8 cellular contexts compared by ENCODE assay signal in the genomic region with DNA sequence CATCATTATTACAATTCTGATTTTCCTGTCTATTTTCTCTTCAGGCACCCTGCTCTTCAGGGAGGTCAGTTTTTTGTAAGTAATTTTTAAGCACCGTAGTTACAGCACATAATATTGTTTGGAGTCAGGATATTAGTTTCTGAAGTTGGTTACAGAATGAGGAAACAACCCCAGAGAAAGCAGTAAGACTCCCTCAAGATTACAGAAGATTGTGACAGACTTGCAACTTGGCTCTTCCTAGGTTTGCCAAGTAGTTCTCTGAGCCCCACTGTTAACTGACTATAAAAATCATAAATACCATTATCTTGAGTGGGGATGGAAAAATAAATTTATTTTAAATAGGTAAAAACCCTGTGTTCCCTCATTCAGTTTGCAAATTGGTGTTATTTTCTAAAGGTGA. TPM values are rescaled to one million over a fixed set of nuclear protein-coding genes. Genes with fewer than 3 reads are reported as not detected.
DNase-seq lines count a peak whose midpoint lies in the region; ATAC-seq and TF ChIP-seq lines count a peak whose summit lies in the region.

No MANE protein-coding gene starts in this region.

- no peaks in the 10 kb centered on the region for H3K9me3 Mint-ChIP-seq in CD4-positive, alpha-beta T cell
- no peaks in the 10 kb centered on the region for H3K9me3 Mint-ChIP-seq in nephron

- POLR2A ChIA-PET in CD4-positive, alpha-beta T cell (lab: Charles Lee) = no interaction called here

- peaks cover 80% of the 10 kb centered on the region for H3K4me1 Mint-ChIP-seq in CD4-positive, alpha-beta T cell (ENCODE audit: low read depth)
- H3K4me1 Mint-ChIP-seq in nephron = peaks cover 45% of the 10 kb centered on the region

- DNase-seq in CD4-positive, alpha-beta T cell = no peak
- DNase-seq in NB4 (ENCODE audit: low read depth) = peak; percentile 76
- peak; percentile 26 for DNase-seq in dedifferentiated amniotic fluid mesenchymal stem cell (ENCODE audit: extremely low spot score)
- no peak for DNase-seq in NCI-H1417 treated with DMSO at 0.1 percent for 48 hours (lab: John Stamatoyannopoulos, UW)
- DNase-seq in GM10266 (ENCODE audit: extremely low spot score) = no peak
- no peak for DNase-seq in activated CD4-positive, alpha-beta T cell treated with anti-CD3 and anti-CD28 coated beads, Interleukin-2, amount 50 U/mL, for 1 hour

- no peak for TF ChIP-seq CTCF in CD4-positive, alpha-beta T cell (IDR thresholded peaks at IDR 0.05)
- TF ChIP-seq CTCF in NB4 (IDR thresholded peaks at IDR 0.05; ENCODE audit: low read depth, low read length) = no peak
- no peak for TF ChIP-seq CTCF in nephron (IDR thresholded peaks at IDR 0.05; ENCODE audit: unreplicated experiment in 3 of 3)
- TF ChIP-seq CTCF in GM10266 (IDR thresholded peaks at IDR 0.05; ENCODE audit: control insufficient read depth, insufficient read depth, low read depth, missing control alignments) = no peak

- H3K27ac Mint-ChIP-seq in CD4-positive, alpha-beta T cell = peak overlapping the region; percentile 88
- no peak overlapping the region for H3K27ac Mint-ChIP-seq in nephron

- no peak overlapping the region for H3K27ac ChIP-seq in CD4-positive, alpha-beta T cell (ENCODE audit: low read depth, low read length)

- intact Hi-C loops in CD4-positive, alpha-beta T cell (cut with DNase I, micrococcal nuclease) = loop anchor here in 1 of 2 experiments (10.0 kb wide), 1 partner anchor 1749 kb away; a partner anchor contains a TSS

- ATAC-seq in CD4-positive, alpha-beta T cell (ENCODE audit: poor library complexity) = no peak
- ATAC-seq in HG03175 (IDR thresholded peaks at IDR 0.05; ENCODE audit: unreplicated experiment) = no peak

- H3K27me3 Mint-ChIP-seq in CD4-positive, alpha-beta T cell = no peaks in the 10 kb centered on the region
- peaks cover 3% of the 10 kb centered on the region for H3K27me3 Mint-ChIP-seq in nephron (ENCODE audit: low read depth)

- CTCF ChIA-PET in CD4-positive, alpha-beta T cell (lab: Charles Lee) = no interaction called here

- peaks cover 36% of the 10 kb centered on the region for H3K36me3 Mint-ChIP-seq in CD4-positive, alpha-beta T cell (ENCODE audit: low read depth)
- H3K36me3 Mint-ChIP-seq in nephron (ENCODE audit: low read depth) = peaks cover 11% of the 10 kb centered on the region

- no peak for TF ChIP-seq POLR2A in NB4 (IDR thresholded peaks at IDR 0.05; ENCODE audit: extremely low read depth, insufficient read length)

- H3K4me3 Mint-ChIP-seq in CD4-positive, alpha-beta T cell = peak overlapping the region; percentile 90
- peak overlapping the region; percentile 85 to 92 (median 90) for H3K4me3 Mint-ChIP-seq in nephron

- H3K4me3 ChIP-seq in NB4 (ENCODE audit: low read depth, low read length) = peak overlapping the region; percentile 99

- H3K9me3 ChIP-seq in CD4-positive, alpha-beta T cell (ENCODE audit: control insufficient read depth, low read length) = no peaks in the 10 kb centered on the region

- no peaks in the 10 kb centered on the region for H3K27me3 ChIP-seq in CD4-positive, alpha-beta T cell (ENCODE audit: control insufficient read depth, insufficient read depth, low read length)

RNA-seq across cellular contexts. Expression of a gene that starts 1.0 kb away (rescaled TPM):
- total RNA-seq in CD4-positive, alpha-beta T cell = 10 to 100 TPM; 11.3 TPM

Comparison
In these comparisons a context has a peak if more than half of its experiments do, and no peak if none do; other contexts are left out.
1. DNase-seq: peak in NB4 (single experiment) and dedifferentiated amniotic fluid mesenchymal stem cell (single experiment); none in CD4-positive, alpha-beta T cell (0 of 10), NCI-H1417 treated with DMSO at 0.1 percent for 48 hours (single experiment), GM10266 (single experiment) and activated CD4-positive, alpha-beta T cell treated with anti-CD3 and anti-CD28 coated beads, Interleukin-2, amount 50 U/mL, for 1 hour (single experiment).